In genomic region chr15:87489902-87490301, GRCh38 we compare ENCODE assay signal across 19 cellular contexts.
"Had no signal": no experiment of that assay in that cellular context is flagged by ENCODE, and none has a peak within 500 bp of the region (broad histone marks: within the 10 kb centered on the region; RNA-seq: fewer than 3 reads in every experiment).

No MANE protein-coding gene starts in this region.

- DNase-seq: activated B cell treated with CpG ODN at 0.5 μM for 24 hours; activated CD4-positive, alpha-beta T cell treated with anti-CD3 and anti-CD28 coated beads for 4 hours; activated CD8-positive, alpha-beta T cell treated with anti-CD3 and anti-CD28 coated beads for 36 hours; activated naive CD4-positive, alpha-beta T cell treated with Interleukin-2 at 50 U/mL for 16 hours; activated naive CD8-positive, alpha-beta T cell treated with anti-CD3 and anti-CD28 coated beads, Interleukin-2, amount 10 ng/mL, durations not matched to agents 7 days and 5 days; activated T-cell treated with anti-CD3 and anti-CD28 coated beads, Interleukin-2, amount 50 U/mL, for 24 hours; amygdala; effector CD8-positive, alpha-beta T cell; esophagus squamous epithelium; kidney; midbrain; nephron progenitor cell; retina; stimulated activated CD4-positive, alpha-beta T cell treated with anti-CD3 and anti-CD28 coated beads, Interleukin-2, amount 100 ng/mL, for 24 hours; stimulated activated naive CD8-positive, alpha-beta T cell treated with anti-CD3 and anti-CD28 coated beads, Interleukin-15, Interleukin-2, amounts not matched to agents 100 U/mL and 50 U/mL, for 24 hours; tibial artery had no signal

- H3K9me3 ChIP-seq: esophagus squamous epithelium, tibial artery had no signal

- ATAC-seq: activated CD8-positive, alpha-beta T cell treated with anti-CD3 and anti-CD28 coated beads for 36 hours; left lobe of liver; stimulated activated naive CD8-positive, alpha-beta T cell treated with anti-CD3 and anti-CD28 coated beads, Interleukin-15, Interleukin-2, amounts not matched to agents 100 U/mL and 50 U/mL, for 24 hours had no signal

- H3K4me3 ChIP-seq: cardiac muscle cell, esophagus squamous epithelium, lung, tibial artery had no signal

- H3K27ac ChIP-seq: cardiac muscle cell, esophagus squamous epithelium, tibial artery had no signal

- H3K4me1 ChIP-seq: esophagus squamous epithelium had no signal

- H3K36me3 ChIP-seq: cardiac muscle cell, esophagus squamous epithelium, tibial artery had no signal

- H3K27me3 ChIP-seq: cardiac muscle cell, esophagus squamous epithelium, tibial artery had no signal
